ENCODE assay signal across 8 cellular contexts in the genomic region with DNA sequence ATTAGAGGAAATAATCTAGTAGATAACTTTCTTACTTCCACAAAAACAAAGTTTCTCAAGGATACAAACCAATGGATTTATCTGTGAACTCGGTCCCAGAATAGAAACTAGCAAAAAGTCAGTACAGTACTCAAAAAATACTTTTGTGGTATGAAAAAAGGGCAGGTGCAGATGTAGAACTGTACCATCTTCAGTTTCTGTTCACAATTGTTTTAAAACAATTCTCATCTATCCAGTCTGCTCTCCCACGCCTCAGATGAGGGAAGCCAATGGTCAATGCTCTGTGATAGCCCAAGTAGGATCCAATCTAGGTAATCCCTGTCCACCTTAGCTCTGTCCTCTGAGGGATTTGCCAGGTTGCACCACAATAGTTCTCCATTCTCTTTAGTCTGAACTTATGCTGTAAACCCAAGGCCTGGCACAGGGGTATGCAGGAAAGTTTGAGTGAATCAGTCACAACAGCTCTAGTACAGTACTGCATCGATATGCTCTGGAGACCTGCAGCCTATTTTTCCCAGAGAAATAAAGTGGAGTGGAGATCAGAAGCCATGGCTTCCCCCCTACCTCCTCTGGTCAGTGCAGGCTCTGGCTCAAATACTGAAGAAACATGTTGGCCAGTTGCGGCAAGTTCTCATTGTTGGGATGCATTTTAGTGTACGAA. TPM values are rescaled to one million over a fixed set of nuclear protein-coding genes. Genes with fewer than 3 reads are reported as not detected.
A peak's percentile ranks its signal among the peaks of the same experiment; 100 is the strongest.
DNase-seq lines count a peak whose midpoint lies in the region; ATAC-seq and TF ChIP-seq lines count a peak whose summit lies in the region.

No MANE protein-coding gene starts in this region.

- no peak for TF ChIP-seq CTCF in right lobe of liver (IDR thresholded peaks at IDR 0.05)
- TF ChIP-seq CTCF in vagina (IDR thresholded peaks at IDR 0.05), result no peak
- no peak for TF ChIP-seq CTCF in omental fat pad (IDR thresholded peaks at IDR 0.05)

- H3K4me1 Mint-ChIP-seq in activated naive CD8-positive, alpha-beta T cell treated with anti-CD3 and anti-CD28 coated beads, Interleukin-2, amount 10 ng/mL, durations not matched to agents 7 days and 5 days, result peaks cover 33% of the 10 kb centered on the region

- peak overlapping the region; percentile 93 for H3K27ac Mint-ChIP-seq in activated naive CD8-positive, alpha-beta T cell treated with anti-CD3 and anti-CD28 coated beads, Interleukin-2, amount 10 ng/mL, durations not matched to agents 7 days and 5 days

- H3K9me3 ChIP-seq in right lobe of liver (no peaks in the 10 kb centered on the region), vagina (no peaks in the 10 kb centered on the region)

- ATAC-seq in GM18498 (IDR thresholded peaks at IDR 0.05; ENCODE audit: unreplicated experiment) (peak; percentile 51), HG03108 (IDR thresholded peaks at IDR 0.05; ENCODE audit: unreplicated experiment) (peak; percentile 30), right lobe of liver (no peak), omental fat pad (ENCODE audit: low FRiP score) (no peak), HG03457 (IDR thresholded peaks at IDR 0.05; ENCODE audit: unreplicated experiment) (no peak)
- ATAC-seq in activated naive CD8-positive, alpha-beta T cell treated with anti-CD3 and anti-CD28 coated beads, Interleukin-2, amount 10 ng/mL, durations not matched to agents 7 days and 5 days (ENCODE audit: low read depth), result no peak

- peak overlapping the region; percentile 79 to 86 (median 83) for H3K4me3 ChIP-seq in right lobe of liver
- H3K4me3 ChIP-seq in vagina, result peak overlapping the region; percentile 60 to 84

- WGBS in right lobe of liver (ENCODE audit: insufficient coverage, low coverage, low lambda C conversion rate, missing lambda C conversion rate), result 49% methylated on average over 4 of the region's 5 CpGs

- H3K27me3 ChIP-seq in right lobe of liver (no peaks in the 10 kb centered on the region), vagina (no peaks in the 10 kb centered on the region)

- TF ChIP-seq POLR2A in right lobe of liver (IDR thresholded peaks at IDR 0.05), result no peak
- TF ChIP-seq POLR2A in vagina (IDR thresholded peaks at IDR 0.05), result no peak

- peaks cover 28% of the 10 kb centered on the region for H3K36me3 Mint-ChIP-seq in activated naive CD8-positive, alpha-beta T cell treated with anti-CD3 and anti-CD28 coated beads, Interleukin-2, amount 10 ng/mL, durations not matched to agents 7 days and 5 days

- POLR2A ChIA-PET in activated naive CD8-positive, alpha-beta T cell treated with anti-CD3 and anti-CD28 coated beads, Interleukin-2, amount 10 ng/mL, durations not matched to agents 7 days and 5 days (lab: Charles Lee), result interaction anchor here (1.9 to 2.3 kb wide), 3 partner anchors 17 to 24 kb away, joined by 5 to 27 read pairs (median 16); partner anchors contain the start of genes BTF3L4 and TXNDC12

- DNase-seq in activated naive CD8-positive, alpha-beta T cell treated with anti-CD3 and anti-CD28 coated beads, Interleukin-2, amount 10 ng/mL, durations not matched to agents 7 days and 5 days, result no peak
- DNase-seq in right lobe of liver (no peak), vagina (ENCODE audit: extremely low spot score in 2 of 2) (no peak), omental fat pad (ENCODE audit: low spot score) (no peak)
- no peak for DNase-seq in activated effector memory CD4-positive, alpha-beta T cell treated with Interleukin-2 at 50 U/mL for 16 hours

- H3K4me1 ChIP-seq in right lobe of liver, result peaks cover 0 to 52% (median 14%) of the 10 kb centered on the region in 4 donors
- H3K4me1 ChIP-seq in vagina, result peaks cover 30% of the 10 kb centered on the region

- no peaks in the 10 kb centered on the region for H3K27me3 Mint-ChIP-seq in activated naive CD8-positive, alpha-beta T cell treated with anti-CD3 and anti-CD28 coated beads, Interleukin-2, amount 10 ng/mL, durations not matched to agents 7 days and 5 days

- peak overlapping the region; percentile 90 for H3K4me3 Mint-ChIP-seq in activated naive CD8-positive, alpha-beta T cell treated with anti-CD3 and anti-CD28 coated beads, Interleukin-2, amount 10 ng/mL, durations not matched to agents 7 days and 5 days

- H3K9me3 Mint-ChIP-seq in activated naive CD8-positive, alpha-beta T cell treated with anti-CD3 and anti-CD28 coated beads, Interleukin-2, amount 10 ng/mL, durations not matched to agents 7 days and 5 days, result no peaks in the 10 kb centered on the region

- intact Hi-C loops in right lobe of liver (cut with DNase I) (no loop called here), vagina (cut with DNase I) (no loop called here)

- H3K36me3 ChIP-seq in right lobe of liver (no peaks in the 10 kb centered on the region), vagina (no peaks in the 10 kb centered on the region)

- peak overlapping the region in 1 of 3 donors; percentile 70 for H3K27ac ChIP-seq in right lobe of liver
- peak overlapping the region; percentile 54 for H3K27ac ChIP-seq in vagina

RNA-seq across cellular contexts. Expression of gene KTI12, which starts 1.4 kb away (rescaled TPM):
- total RNA-seq in activated naive CD8-positive, alpha-beta T cell treated with anti-CD3 and anti-CD28 coated beads, Interleukin-2, amount 10 ng/mL, durations not matched to agents 7 days and 5 days, result 10 to 100 TPM; 12.5 to 14.6 TPM
- total RNA-seq in right lobe of liver (1 to 10 TPM; 2.9 to 7.5 (median 4.2) TPM), vagina (13.8 TPM), omental fat pad (10 to 100 TPM in 2 of 4 donors, 1 to 10 TPM in 2; 7.6 to 23.4 (median 10.2) TPM)

RNA-seq across cellular contexts. Expression of gene TXNDC12, which starts 22.7 kb away (rescaled TPM):
- total RNA-seq in activated naive CD8-positive, alpha-beta T cell treated with anti-CD3 and anti-CD28 coated beads, Interleukin-2, amount 10 ng/mL, durations not matched to agents 7 days and 5 days, result 10 to 100 TPM; 43.1 to 44.4 TPM
- total RNA-seq in right lobe of liver (10 to 100 TPM; 26.8 to 40.8 (median 32.0) TPM), vagina (28.5 TPM), omental fat pad (10 to 100 TPM; 35.9 to 54.7 (median 43.2) TPM)

RNA-seq across cellular contexts. Expression of gene BTF3L4, which starts 23.8 kb away (rescaled TPM):
- total RNA-seq in activated naive CD8-positive, alpha-beta T cell treated with anti-CD3 and anti-CD28 coated beads, Interleukin-2, amount 10 ng/mL, durations not matched to agents 7 days and 5 days, result 10 to 100 TPM; 31.4 to 41.0 TPM
- 10 to 100 TPM; 11.9 to 26.2 (median 15.2) TPM for total RNA-seq in right lobe of liver
- total RNA-seq in vagina, result 24.3 TPM
- 10 to 100 TPM; 43.6 to 55.9 (median 52.6) TPM for total RNA-seq in omental fat pad

RNA-seq across cellular contexts. Expression of gene RAB3B, which starts 41.8 kb away (rescaled TPM):
- under 1 TPM; 0.03 to 0.06 TPM for total RNA-seq in activated naive CD8-positive, alpha-beta T cell treated with anti-CD3 and anti-CD28 coated beads, Interleukin-2, amount 10 ng/mL, durations not matched to agents 7 days and 5 days
- total RNA-seq in right lobe of liver (1 to 10 TPM in 3 of 6 experiments, under 1 TPM in 3; 0.05 to 9.7 (median 4.4) TPM), vagina (2.0 TPM), omental fat pad (under 1 TPM in 3 of 4 donors, not detected in 1; under 0.01 to 0.12 (median under 0.01) TPM)

Comparison
In these comparisons a context has a peak if more than half of its experiments do, and no peak if none do; other contexts are left out.
1. ATAC-seq: peak in GM18498 (single experiment) and HG03108 (single experiment); none in activated naive CD8-positive, alpha-beta T cell treated with anti-CD3 and anti-CD28 coated beads, Interleukin-2, amount 10 ng/mL, durations not matched to agents 7 days and 5 days (single experiment), right lobe of liver (0 of 4), omental fat pad (single experiment) and HG03457 (single experiment).